In the genomic region with DNA sequence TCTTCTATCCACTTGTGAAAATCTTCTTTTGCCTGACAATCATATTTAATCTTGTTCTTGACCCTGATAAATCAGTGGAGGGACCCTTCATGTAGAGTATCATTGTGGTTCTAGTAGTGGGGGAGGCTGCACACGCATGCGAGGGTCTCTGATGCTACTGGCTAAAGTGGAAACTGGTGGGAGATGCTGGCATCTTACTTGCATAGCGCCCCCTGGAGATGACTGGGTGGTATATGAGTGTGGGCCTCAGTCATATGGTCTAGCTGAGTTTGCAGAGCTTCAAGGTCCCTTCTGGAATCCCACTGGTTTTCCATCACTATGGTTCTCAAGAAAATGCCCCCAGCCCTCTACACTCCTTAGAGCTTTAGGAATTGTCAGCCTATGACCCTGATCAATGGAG, we compare ENCODE assay signal across 2 cellular contexts.
TF ChIP-seq lines count a peak whose summit lies in the region.

No MANE protein-coding gene starts in this region.

TF ChIP-seq in HepG2, 621 proteins besides CTCF, POLR2A, EP300 and RAD21:
- TF ChIP-seq NCOA1 (CRISPR knock-in tag; IDR thresholded peaks at IDR 0.05) = no peak
- TF ChIP-seq HMGXB4 (CRISPR knock-in tag; IDR thresholded peaks at IDR 0.05; ENCODE audit: borderline replicate concordance in 1 of 2, low read depth in 1 of 2) = 0 out of 4 replicates have a peak, but pooled peaks of 1 of the 2 experiments have one; percentile 25
- peak; percentile 36 for TF ChIP-seq TEAD3 (CRISPR knock-in tag; optimal IDR thresholded peaks at IDR 0.05; ENCODE audit: borderline replicate concordance)
- TF ChIP-seq REST (IDR thresholded peaks at IDR 0.05; ENCODE audit: borderline replicate concordance in 1 of 2, low read depth in 1 of 2, low read length in 2 of 2) = no peak
- no peak for TF ChIP-seq ZNF775 (CRISPR knock-in tag; IDR thresholded peaks at IDR 0.05; ENCODE audit: borderline replicate concordance)
- TF ChIP-seq MTF1 (CRISPR knock-in tag; IDR thresholded peaks at IDR 0.05) = no peak
- no peak for TF ChIP-seq ZNF746 (CRISPR knock-in tag; IDR thresholded peaks at IDR 0.05)
- TF ChIP-seq MED1 (CRISPR knock-in tag; IDR thresholded peaks at IDR 0.05) = no peak
- no peak for TF ChIP-seq IRF2 (CRISPR knock-in tag; IDR thresholded peaks at IDR 0.05)
- TF ChIP-seq FOXM1 (CRISPR knock-in tag; IDR thresholded peaks at IDR 0.05) = no peak
- TF ChIP-seq POLR2G (IDR thresholded peaks at IDR 0.05; ENCODE audit: low read depth, low read length) = no peak
- TF ChIP-seq ZNF672 (CRISPR knock-in tag; IDR thresholded peaks at IDR 0.05) = no peak
- peak; percentile 26 for TF ChIP-seq XRCC5 (optimal IDR thresholded peaks at IDR 0.05; ENCODE audit: low read length)
- TF ChIP-seq MEIS2 (CRISPR knock-in tag; IDR thresholded peaks at IDR 0.05) = no peak
- no peak for TF ChIP-seq MAF1 (CRISPR knock-in tag; IDR thresholded peaks at IDR 0.05; ENCODE audit: borderline replicate concordance)
- TF ChIP-seq ZBTB43 (CRISPR knock-in tag; conservative IDR thresholded peaks at IDR 0.05) = no peak
- TF ChIP-seq SMC3 (IDR thresholded peaks at IDR 0.05; ENCODE audit: low read length) = peak; percentile 81
- no peak for TF ChIP-seq ZMAT3 (CRISPR knock-in tag; conservative IDR thresholded peaks at IDR 0.05)
- peak; percentile 35; the same call in 1 of the 2 replicates for TF ChIP-seq ISL2 (CRISPR knock-in tag; IDR thresholded peaks at IDR 0.05)
- 0 out of 2 replicates have a peak, but pooled peaks have one; percentile 35 for TF ChIP-seq ZNF644 (CRISPR knock-in tag; IDR thresholded peaks at IDR 0.05; ENCODE audit: low read depth)
- no peak for TF ChIP-seq ZSCAN25 (CRISPR knock-in tag; IDR thresholded peaks at IDR 0.05)
- TF ChIP-seq SMAD9 (CRISPR knock-in tag; IDR thresholded peaks at IDR 0.05) = no peak
- TF ChIP-seq EED (CRISPR knock-in tag; IDR thresholded peaks at IDR 0.05) = no peak
- 0 out of 2 replicates have a peak, but pooled peaks have one; percentile 18 for TF ChIP-seq FOSL2 (CRISPR knock-in tag; IDR thresholded peaks at IDR 0.05)
- TF ChIP-seq ZNF660 (CRISPR knock-in tag; IDR thresholded peaks at IDR 0.05; ENCODE audit: borderline replicate concordance, low read depth) = no peak
- peak; percentile 75 for TF ChIP-seq STAG1 (CRISPR knock-in tag; IDR thresholded peaks at IDR 0.05)
- no peak for TF ChIP-seq ZFP36L1 (CRISPR knock-in tag; IDR thresholded peaks at IDR 0.05)
- no peak for TF ChIP-seq ZNF292 (CRISPR knock-in tag; IDR thresholded peaks at IDR 0.05; ENCODE audit: borderline replicate concordance, low read depth)
- no peak for TF ChIP-seq ZNF75D (CRISPR knock-in tag; IDR thresholded peaks at IDR 0.05; ENCODE audit: borderline replicate concordance)
TF ChIP-seq in HepG2: peak in this region for 8.

TF ChIP-seq in H1, 55 proteins besides CTCF, POLR2A, EP300 and RAD21:
- TF ChIP-seq JUN (IDR thresholded peaks at IDR 0.05; ENCODE audit: low read depth, low read length) (no peak), MAX (IDR thresholded peaks at IDR 0.05) (0 out of 2 replicates have a peak, but pooled peaks have one; percentile 20), TEAD4 (IDR thresholded peaks at IDR 0.05; ENCODE audit: low read depth, low read length) (0 out of 2 replicates have a peak, but pooled peaks have one; percentile 32)
